8 cellular contexts compared by ENCODE assay signal in the genomic region with DNA sequence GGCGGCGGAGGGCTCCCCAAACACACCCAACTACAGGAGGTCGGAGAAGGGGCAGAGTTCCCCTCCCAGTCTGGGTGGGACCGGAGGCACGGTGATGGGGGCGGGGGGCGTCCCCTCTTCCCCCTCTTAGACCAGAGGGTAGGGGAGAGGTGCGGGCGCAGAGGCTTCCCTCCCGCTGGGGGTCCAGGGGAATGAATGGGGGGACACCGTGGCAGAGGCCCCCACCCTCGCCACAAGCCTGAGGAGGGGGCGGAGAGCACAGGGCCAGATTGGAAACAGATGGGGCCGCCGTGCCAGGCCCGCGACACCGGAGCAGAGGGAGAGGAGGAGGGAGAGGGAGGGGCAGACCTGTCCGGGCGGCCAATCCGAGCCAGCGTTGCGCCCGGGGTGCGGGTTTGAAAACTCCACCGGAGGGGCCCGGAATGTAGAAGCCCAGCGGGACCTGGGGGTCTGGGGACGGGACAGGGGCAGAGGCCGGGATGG. TPM values are rescaled to one million over a fixed set of nuclear protein-coding genes. Genes with fewer than 3 reads are reported as not detected.
DNase-seq lines count a peak whose midpoint lies in the region; ATAC-seq and TF ChIP-seq lines count a peak whose summit lies in the region.

No MANE protein-coding gene starts in this region.

- no peaks in the 10 kb centered on the region for H3K9me3 ChIP-seq in HUES64 (ENCODE audit: insufficient read depth, low read depth, low read length)
- H3K9me3 ChIP-seq in iPS-20b (ENCODE audit: insufficient read depth, low read depth, low read length), result no peaks in the 10 kb centered on the region
- H3K9me3 ChIP-seq in Caco-2, result no peaks in the 10 kb centered on the region

- no TSS peak for BruUV-seq in Caco-2 (replicated peaks; lab: Mats Ljungman, UMichigan)

- H3K9ac ChIP-seq in HUES64 (ENCODE audit: low read depth, low read length) (peak overlapping the region; percentile 68), iPS-20b (ENCODE audit: low read depth, low read length) (peak overlapping the region; percentile 82; the same call in 1 of the 2 replicates)

- intact Hi-C loops in Caco-2 (cut with micrococcal nuclease; ENCODE audit: unreplicated experiment), result no loop called here

- H3K4me3 Mint-ChIP-seq in stimulated activated naive CD8-positive, alpha-beta T cell treated with anti-CD3 and anti-CD28 coated beads, Interleukin-15, amount 100 ng/mL, for 72 hours, result peak overlapping the region; percentile 69 to 81
- no peak overlapping the region for H3K4me3 Mint-ChIP-seq in Caco-2 (ENCODE audit: unreplicated experiment)

- peaks cover 6% of the 10 kb centered on the region; the same call in 1 of the 2 replicates for H3K4me1 ChIP-seq in HUES64 (ENCODE audit: insufficient read depth, low read length)
- H3K4me1 ChIP-seq in iPS-20b (ENCODE audit: insufficient read depth, low read length), result peaks cover 6% of the 10 kb centered on the region; the same call in 1 of the 2 replicates
- H3K4me1 ChIP-seq in Caco-2, result no peaks in the 10 kb centered on the region

- no peaks in the 10 kb centered on the region for H3K27me3 ChIP-seq in HUES64 (ENCODE audit: insufficient read depth, low read length)
- H3K27me3 ChIP-seq in iPS-20b (ENCODE audit: insufficient read depth, low read length), result no peaks in the 10 kb centered on the region
- H3K27me3 ChIP-seq in Caco-2 (replicated peaks; ENCODE audit: control insufficient read depth, insufficient read depth, low read length), result no peaks in the 10 kb centered on the region

- under 1% methylated on average over 25 of the region's 30 CpGs for WGBS in HUES64

- peak; percentile 19 for ATAC-seq in stimulated activated naive CD8-positive, alpha-beta T cell treated with anti-CD3 and anti-CD28 coated beads, Interleukin-15, amount 100 ng/mL, for 72 hours
- no peak for ATAC-seq in GM19023 (IDR thresholded peaks at IDR 0.05; ENCODE audit: unreplicated experiment)

- POLR2A ChIA-PET in Caco-2 (lab: Charles Lee), result interaction anchor here (0.5 kb wide), 1 partner anchor 25 kb away, joined by 3 read pairs; no protein-coding TSS in a partner anchor

- H3K36me3 Mint-ChIP-seq in Caco-2 (ENCODE audit: insufficient read depth, unreplicated experiment), result no peaks in the 10 kb centered on the region

- peak overlapping the region; percentile 86 for H3K27ac ChIP-seq in HUES64 (ENCODE audit: low read depth, low read length)
- peak overlapping the region; percentile 94 for H3K27ac ChIP-seq in iPS-20b (ENCODE audit: low read length)

- no peaks in the 10 kb centered on the region for H3K9me3 Mint-ChIP-seq in stimulated activated naive CD8-positive, alpha-beta T cell treated with anti-CD3 and anti-CD28 coated beads, Interleukin-15, amount 100 ng/mL, for 72 hours
- H3K9me3 Mint-ChIP-seq in Caco-2 (ENCODE audit: unreplicated experiment), result no peaks in the 10 kb centered on the region

- peak; percentile 46 for DNase-seq in AG09319 (ENCODE audit: extremely low read depth, low read depth)
- peak; percentile 44 for DNase-seq in astrocyte of the spinal cord (ENCODE audit: low read depth, low spot score)
- peak in 1 of 2 donors; percentile 15 for DNase-seq in stimulated activated naive CD8-positive, alpha-beta T cell treated with anti-CD3 and anti-CD28 coated beads, Interleukin-15, amount 100 ng/mL, for 72 hours
- DNase-seq in Caco-2, result no peak
- DNase-seq in SKM-1 treated with dmso at 0.1 percent for 144 hours (lab: John Stamatoyannopoulos, UW; ENCODE audit: unreplicated experiment), result no peak

- CTCF ChIA-PET in Caco-2 (lab: Charles Lee), result interaction anchor here (0.6 kb wide), 1 partner anchor 432 kb away, joined by 3 read pairs; no protein-coding TSS in a partner anchor

- H3K27me3 Mint-ChIP-seq in stimulated activated naive CD8-positive, alpha-beta T cell treated with anti-CD3 and anti-CD28 coated beads, Interleukin-15, amount 100 ng/mL, for 72 hours, result peaks cover 38% of the 10 kb centered on the region
- no peaks in the 10 kb centered on the region for H3K27me3 Mint-ChIP-seq in Caco-2 (ENCODE audit: insufficient read depth, unreplicated experiment)

- in situ Hi-C loops in astrocyte of the spinal cord (cut with HindIII; ENCODE audit: low sequenced_read_pairs), result no loop called here

- H3K36me3 ChIP-seq in HUES64 (ENCODE audit: insufficient read depth, low read length) (no peaks in the 10 kb centered on the region), iPS-20b (ENCODE audit: insufficient read depth, low read depth, low read length) (no peaks in the 10 kb centered on the region), Caco-2 (ENCODE audit: control insufficient read depth, insufficient read depth, low read length) (no peaks in the 10 kb centered on the region)

- H3K4me1 Mint-ChIP-seq in stimulated activated naive CD8-positive, alpha-beta T cell treated with anti-CD3 and anti-CD28 coated beads, Interleukin-15, amount 100 ng/mL, for 72 hours, result peaks cover 19% of the 10 kb centered on the region
- H3K4me1 Mint-ChIP-seq in Caco-2 (ENCODE audit: low read depth, unreplicated experiment), result no peaks in the 10 kb centered on the region

- H3K4me3 ChIP-seq in HUES64 (ENCODE audit: low read length), result peak overlapping the region; percentile 74
- H3K4me3 ChIP-seq in astrocyte of the spinal cord (ENCODE audit: low read depth, low read length), result peak overlapping the region; percentile 65
- peak overlapping the region; percentile 84 for H3K4me3 ChIP-seq in iPS-20b (ENCODE audit: low read length)
- no peak overlapping the region for H3K4me3 ChIP-seq in Caco-2 (ENCODE audit: low read depth, low read length)

- TF ChIP-seq CTCF in AG09319 (IDR thresholded peaks at IDR 0.05; ENCODE audit: low read depth, low read length) (no peak), astrocyte of the spinal cord (IDR thresholded peaks at IDR 0.05; ENCODE audit: low read depth, low read length) (no peak), Caco-2 (IDR thresholded peaks at IDR 0.05; ENCODE audit: insufficient read depth in 1 of 2, low read depth in 1 of 2, low read length in 1 of 2, severe bottlenecking in 1 of 2, unreplicated experiment in 1 of 2) (no peak)

- peak overlapping the region; percentile 67 to 75 for H3K27ac Mint-ChIP-seq in stimulated activated naive CD8-positive, alpha-beta T cell treated with anti-CD3 and anti-CD28 coated beads, Interleukin-15, amount 100 ng/mL, for 72 hours
- H3K27ac Mint-ChIP-seq in Caco-2 (ENCODE audit: unreplicated experiment), result no peak overlapping the region

RNA-seq across cellular contexts. Expression of a gene that starts 47.0 kb away (rescaled TPM):
- 63.7 TPM for polyA plus RNA-seq in HUES64 (2013, experiment 1 of 2)
- polyA plus RNA-seq in HUES64 (2013, experiment 2 of 2), result 74.7 TPM
- total RNA-seq in Caco-2 (2022), result 65.0 and 65.6 TPM in 2 replicates

Comparison
In these comparisons a context has a peak if more than half of its experiments do, and no peak if none do; other contexts are left out.
1. DNase-seq: peak in AG09319 (single experiment) and astrocyte of the spinal cord (single experiment); none in Caco-2 (0 of 2) and SKM-1 treated with dmso at 0.1 percent for 144 hours (single experiment).